Comparison of ENCODE assay signal across 9 cellular contexts in genomic region chr20:4150095-4150492, GRCh38. TPM values are rescaled to one million over a fixed set of nuclear protein-coding genes. Genes with fewer than 3 reads are reported as not detected.
DNase-seq lines count a peak whose midpoint lies in the region; ATAC-seq and TF ChIP-seq lines count a peak whose summit lies in the region.
"Had no signal": no experiment of that assay in that cellular context is flagged by ENCODE, and none has a peak within 500 bp of the region (broad histone marks: within the 10 kb centered on the region; RNA-seq: fewer than 3 reads in every experiment).

No MANE protein-coding gene starts in this region.

- H3K4me1 Mint-ChIP-seq in T-cell (peaks cover 11 to 17% (median 11%) of the 10 kb centered on the region in 3 donors), progenitor cell of endocrine pancreas (ENCODE audit: low read depth) (peaks cover 9% of the 10 kb centered on the region)

- H3K9me3 ChIP-seq in HAP-1, result no peaks in the 10 kb centered on the region

- H3K36me3 ChIP-seq in HAP-1 (replicated peaks), result no peaks in the 10 kb centered on the region

- no peak for ATAC-seq in T-cell (replicated peaks in 1 of 4)

- peak overlapping the region; percentile 67 to 74 (median 69) for H3K4me3 Mint-ChIP-seq in T-cell
- H3K4me3 Mint-ChIP-seq in progenitor cell of endocrine pancreas (ENCODE audit: low read depth), result peak overlapping the region; percentile 78

- H3K4me3 ChIP-seq in fibroblast of pulmonary artery (replicated peaks; ENCODE audit: low read depth, low read length) (peak overlapping the region; percentile 83), HAP-1 (no peak overlapping the region)

- no peak for TF ChIP-seq POLR2A in erythroblast (IDR thresholded peaks at IDR 0.05; ENCODE audit: low read length)

- CTCF ChIA-PET in T-cell (lab: Charles Lee), result no interaction called here

- H3K27ac Mint-ChIP-seq in T-cell (no peak overlapping the region), progenitor cell of endocrine pancreas (peak overlapping the region; percentile 47)

- TF ChIP-seq CTCF in fibroblast of pulmonary artery (IDR thresholded peaks at IDR 0.05; ENCODE audit: low read length, missing control alignments) (no peak), progenitor cell of endocrine pancreas (IDR thresholded peaks at IDR 0.05; ENCODE audit: unreplicated experiment) (no peak)

- in situ Hi-C loops in HAP-1 (cut with MboI; ENCODE audit: low sequenced_read_pairs), result no loop called here

- no peaks in the 10 kb centered on the region for H3K4me1 ChIP-seq in HAP-1

- POLR2A ChIA-PET in T-cell (lab: Charles Lee), result no interaction called here

- peak; percentile 19 for DNase-seq in D341Med (ENCODE audit: low spot score)
- DNase-seq in T-cell, result no peak
- DNase-seq in fibroblast of pulmonary artery (ENCODE audit: low read depth), result peak; percentile 69
- DNase-seq in progenitor cell of endocrine pancreas (ENCODE audit: low spot score, unreplicated experiment), result no peak
- no peak for DNase-seq in central memory CD4-positive, alpha-beta T cell
- DNase-seq in NCI-H146 (lab: John Stamatoyannopoulos, UW), result no peak
- no peak for DNase-seq in HAP-1 (ENCODE audit: low spot score in 2 of 2)
- DNase-seq in erythroblast (lab: John Stamatoyannopoulos, UW), result no peak
- DNase-seq: amniotic stem cell had no signal

- H3K27me3 Mint-ChIP-seq in T-cell, result peaks cover 31 to 56% of the 10 kb centered on the region in 2 donors
- peaks cover 12% of the 10 kb centered on the region for H3K27me3 Mint-ChIP-seq in progenitor cell of endocrine pancreas

- H3K36me3 Mint-ChIP-seq in T-cell (no peaks in the 10 kb centered on the region), progenitor cell of endocrine pancreas (ENCODE audit: insufficient read depth) (peaks cover 5% of the 10 kb centered on the region)

- no peaks in the 10 kb centered on the region for H3K27me3 ChIP-seq in HAP-1 (ENCODE audit: low read depth)

- H3K9me3 Mint-ChIP-seq in T-cell (no peaks in the 10 kb centered on the region), progenitor cell of endocrine pancreas (ENCODE audit: low read depth) (no peaks in the 10 kb centered on the region)

RNA-seq across cellular contexts. Expression of gene SMOX, which starts 1.5 kb away (rescaled TPM):
- total RNA-seq in T-cell, result 1 to 10 TPM in 4 of 5 donors, under 1 TPM in 1; 0.63 to 4.3 (median 2.5) TPM
- 23.5 and 26.8 TPM in 2 replicates for total RNA-seq in progenitor cell of endocrine pancreas

Comparison
In these comparisons a context has a peak if more than half of its experiments do, and no peak if none do; other contexts are left out.
1. DNase-seq: peak in D341Med (single experiment) and fibroblast of pulmonary artery (single experiment); none in T-cell (0 of 34), progenitor cell of endocrine pancreas (single experiment), central memory CD4-positive, alpha-beta T cell (single experiment), NCI-H146 (single experiment), HAP-1 (0 of 2) and erythroblast (0 of 2).